Comparison of ENCODE assay signal across 8 cellular contexts in genomic region chr6:28336284-28337024, GRCh38. TPM values are rescaled to one million over a fixed set of nuclear protein-coding genes. Genes with fewer than 3 reads are reported as not detected.
DNase-seq lines count a peak whose midpoint lies in the region; ATAC-seq and TF ChIP-seq lines count a peak whose summit lies in the region.

No MANE protein-coding gene starts in this region.

- H3K27ac ChIP-seq in HUES48 (ENCODE audit: low read depth, low read length) (peak overlapping the region; percentile 100), RWPE2 (ENCODE audit: poor library complexity, severe bottlenecking) (peak overlapping the region; percentile 66)

- ATAC-seq in GM18517 (IDR thresholded peaks at IDR 0.05; ENCODE audit: unreplicated experiment) (peak; percentile 3), RWPE2 (ENCODE audit: low read depth) (peak; percentile 6; the same call in 1 of the 3 replicates), HG03135 (IDR thresholded peaks at IDR 0.05; ENCODE audit: unreplicated experiment) (no peak), GM21367 (IDR thresholded peaks at IDR 0.05; ENCODE audit: unreplicated experiment) (no peak)

- H3K9me3 ChIP-seq in BE2C = no peaks in the 10 kb centered on the region
- no peaks in the 10 kb centered on the region for H3K9me3 ChIP-seq in HUES48 (ENCODE audit: control insufficient read depth, insufficient read depth, low read length)
- H3K9me3 ChIP-seq in RWPE2 (ENCODE audit: severe bottlenecking) = no peaks in the 10 kb centered on the region

- DNase-seq in BE2C (peak; percentile 37), RWPE2 (ENCODE audit: low spot score) (no peak), epithelial cell of proximal tubule (ENCODE audit: low read depth) (no peak), myocyte (ENCODE audit: low read depth) (peak; percentile 68)

- no peaks in the 10 kb centered on the region for H3K36me3 ChIP-seq in BE2C
- no peaks in the 10 kb centered on the region for H3K36me3 ChIP-seq in HUES48 (ENCODE audit: control insufficient read depth, insufficient read depth, low read length)
- no peaks in the 10 kb centered on the region for H3K36me3 ChIP-seq in RWPE2 (ENCODE audit: low read depth)

- H3K4me3 ChIP-seq in BE2C (ENCODE audit: low read depth, low read length) = peak overlapping the region; percentile 82
- peak overlapping the region; percentile 80 for H3K4me3 ChIP-seq in HUES48 (ENCODE audit: low read depth, low read length)
- peak overlapping the region; percentile 44 for H3K4me3 ChIP-seq in RWPE2 (ENCODE audit: severe bottlenecking)
- H3K4me3 ChIP-seq in epithelial cell of proximal tubule (ENCODE audit: low read depth, low read length) = peak overlapping the region; percentile 67

- H3K4me1 ChIP-seq in BE2C (peaks cover 4% of the 10 kb centered on the region; the same call in 1 of the 2 replicates), HUES48 (ENCODE audit: control insufficient read depth, insufficient read depth, low read length) (peaks cover 17% of the 10 kb centered on the region; the same call in 1 of the 2 replicates), RWPE2 (ENCODE audit: insufficient read depth, poor library complexity, severe bottlenecking) (peaks cover 4% of the 10 kb centered on the region)

- TF ChIP-seq CTCF in BE2C (IDR thresholded peaks at IDR 0.05; ENCODE audit: low read depth, low read length) (no peak), RWPE2 (IDR thresholded peaks at IDR 0.05; ENCODE audit: poor library complexity, severe bottlenecking) (no peak), epithelial cell of proximal tubule (conservative IDR thresholded peaks at IDR 0.05; ENCODE audit: low read depth, low read length) (no peak)

- H3K27me3 ChIP-seq in BE2C (no peaks in the 10 kb centered on the region), HUES48 (ENCODE audit: control insufficient read depth, insufficient read depth, low read length) (no peaks in the 10 kb centered on the region), RWPE2 (ENCODE audit: insufficient read depth, poor library complexity, severe bottlenecking) (no peaks in the 10 kb centered on the region)

- H3K9ac ChIP-seq in HUES48 (ENCODE audit: low read depth, low read length) = peak overlapping the region; percentile 95

RNA-seq across cellular contexts. Expression of gene ZSCAN31, which starts 0.5 kb away (rescaled TPM):
- 3.4 TPM for polyA plus RNA-seq in BE2C (2012; ENCODE audit: insufficient read depth, insufficient read length, low read depth)
- total RNA-seq in epithelial cell of proximal tubule = 0.52 and 0.94 TPM in 2 replicates
- 12.5 and 13.2 TPM in 2 replicates for total RNA-seq in myocyte
- polyA plus RNA-seq in myocyte (2012) = 11.3 TPM

RNA-seq across cellular contexts. Expression of gene ZKSCAN3, which starts 13.3 kb away (rescaled TPM):
- polyA plus RNA-seq in BE2C (2012; ENCODE audit: insufficient read depth, insufficient read length, low read depth) = 0.83 TPM
- 1.8 and 3.6 TPM in 2 replicates for total RNA-seq in epithelial cell of proximal tubule
- total RNA-seq in myocyte = 4.4 and 5.5 TPM in 2 replicates
- 3.5 TPM for polyA plus RNA-seq in myocyte (2012)

RNA-seq across cellular contexts. Expression of gene PGBD1, which starts 55.1 kb away (rescaled TPM):
- 6.2 TPM for polyA plus RNA-seq in BE2C (2012; ENCODE audit: insufficient read depth, insufficient read length, low read depth)
- total RNA-seq in epithelial cell of proximal tubule (5.2 and 7.1 TPM in 2 replicates), myocyte (4.6 and 4.8 TPM in 2 replicates)
- 3.7 TPM for polyA plus RNA-seq in myocyte (2012)

Comparison
In these comparisons a context has a peak if more than half of its experiments do, and no peak if none do; other contexts are left out.
1. DNase-seq: peak in BE2C (single experiment) and myocyte (single experiment); none in RWPE2 (single experiment) and epithelial cell of proximal tubule (single experiment).
2. ATAC-seq: peak in GM18517 (single experiment) and RWPE2 (single experiment); none in HG03135 (single experiment) and GM21367 (single experiment).
3. Peak in every context shown above with its lines, with median percentiles within 50 percentile points of each other: H3K4me3 ChIP-seq.